23 cellular contexts compared by ENCODE assay signal in the genomic region with DNA sequence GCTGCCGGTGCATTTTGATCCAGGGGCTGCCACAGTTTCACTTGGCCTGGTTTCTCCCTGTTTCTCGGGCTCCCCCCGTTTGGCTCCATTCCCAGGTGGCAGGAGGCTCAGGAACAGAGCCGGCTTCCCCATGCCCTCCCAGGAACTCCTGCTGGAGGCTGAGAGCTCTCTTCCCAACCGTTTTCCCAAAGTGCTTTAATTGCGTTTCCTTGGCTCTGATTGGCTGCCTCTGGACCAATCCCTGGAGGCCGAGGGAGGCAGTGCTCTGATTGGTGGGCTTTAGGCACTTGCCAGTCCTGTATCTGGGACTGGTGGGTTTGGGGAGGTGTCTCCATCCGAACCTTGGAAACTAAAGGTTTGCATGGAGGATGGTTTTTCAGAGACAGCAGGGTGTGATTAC. TPM values are rescaled to one million over a fixed set of nuclear protein-coding genes. Genes with fewer than 3 reads are reported as not detected.
DNase-seq lines count a peak whose midpoint lies in the region; ATAC-seq and TF ChIP-seq lines count a peak whose summit lies in the region.
"Had no signal": no experiment of that assay in that cellular context is flagged by ENCODE, and none has a peak within 500 bp of the region (broad histone marks: within the 10 kb centered on the region; RNA-seq: fewer than 3 reads in every experiment).

No MANE protein-coding gene starts in this region.

- H3K4me1 ChIP-seq in GM23338 (ENCODE audit: insufficient read depth), result peaks cover 10% of the 10 kb centered on the region; the same call in 1 of the 2 replicates
- H3K4me1 ChIP-seq: breast epithelium had no signal

- no peaks in the 10 kb centered on the region for H3K27me3 ChIP-seq in GM23338 (ENCODE audit: insufficient read depth)
- H3K27me3 ChIP-seq: breast epithelium, upper lobe of right lung had no signal

- H3K9me2 ChIP-seq in GM23338 (ENCODE audit: insufficient read depth), result no peaks in the 10 kb centered on the region; the same call in 1 of the 2 replicates

- TF ChIP-seq CTCF in GM23338 (conservative IDR thresholded peaks at IDR 0.05; ENCODE audit: low read depth in 2 of 2), result no peak

- H3K4me1 Mint-ChIP-seq in GM23338, result peaks cover 33% of the 10 kb centered on the region
- peaks cover 42% of the 10 kb centered on the region for H3K4me1 Mint-ChIP-seq in T-helper 17 cell

- H3K4me3 Mint-ChIP-seq in GM23338, result no peak overlapping the region
- H3K4me3 Mint-ChIP-seq in T-helper 17 cell, result no peak overlapping the region
- H3K4me3 Mint-ChIP-seq: T-helper 1 cell treated with Interleukin-12 subunit alpha and Interleukin-12 subunit beta and Interleukin-4 antibody, amounts not matched to agents 30 μg/mL and 1 μg/mL, for 36 hours had no signal

- no peak overlapping the region for H2AFZ ChIP-seq in GM23338

- no peak overlapping the region for H3K4me2 ChIP-seq in GM23338

- no peaks in the 10 kb centered on the region for H3K9me3 ChIP-seq in T-helper 17 cell (ENCODE audit: control insufficient read depth, low read length, poor library complexity, severe bottlenecking)
- H3K9me3 ChIP-seq: breast epithelium, upper lobe of right lung had no signal

- ATAC-seq in GM23338, result no peak; the same call in 2 of the 3 replicates
- no peak for ATAC-seq in T-helper 17 cell
- ATAC-seq: upper lobe of right lung had no signal

- no peaks in the 10 kb centered on the region for H3K36me3 ChIP-seq in GM23338 (ENCODE audit: insufficient read depth)
- H3K36me3 ChIP-seq: breast epithelium had no signal

- H3K79me2 ChIP-seq in GM23338 (replicated peaks; ENCODE audit: insufficient read depth), result peaks cover 35% of the 10 kb centered on the region

- no peaks in the 10 kb centered on the region for H4K20me1 ChIP-seq in GM23338 (replicated peaks; ENCODE audit: insufficient read depth)

- no peaks in the 10 kb centered on the region for H3K9me3 Mint-ChIP-seq in GM23338
- H3K9me3 Mint-ChIP-seq: T-helper 1 cell treated with Interleukin-12 subunit alpha and Interleukin-12 subunit beta and Interleukin-4 antibody, amounts not matched to agents 30 μg/mL and 1 μg/mL, for 36 hours had no signal

- peaks cover 5% of the 10 kb centered on the region for H3K27me3 Mint-ChIP-seq in GM23338 (ENCODE audit: insufficient read depth, low read depth, poor library complexity)
- H3K27me3 Mint-ChIP-seq in T-helper 17 cell, result no peaks in the 10 kb centered on the region

- H3K4me3 ChIP-seq in GM23338, result no peak overlapping the region
- H3K4me3 ChIP-seq: breast epithelium, upper lobe of right lung had no signal

- H3F3A ChIP-seq in GM23338 (replicated peaks; ENCODE audit: low read depth), result no peaks in the 10 kb centered on the region

- H3K27ac Mint-ChIP-seq in GM23338, result no peak overlapping the region
- peak overlapping the region; percentile 27 for H3K27ac Mint-ChIP-seq in T-helper 17 cell
- H3K27ac Mint-ChIP-seq: T-helper 1 cell treated with Interleukin-12 subunit alpha and Interleukin-12 subunit beta and Interleukin-4 antibody, amounts not matched to agents 30 μg/mL and 1 μg/mL, for 36 hours had no signal

- no peak overlapping the region for H3K27ac ChIP-seq in GM23338 (ENCODE audit: low read depth)
- H3K27ac ChIP-seq: breast epithelium, upper lobe of right lung had no signal

- DNase-seq in Ammon's horn (ENCODE audit: low spot score), result peak; percentile 77
- DNase-seq in GM23338 (ENCODE audit: low spot score), result peak; percentile 59
- no peak for DNase-seq in T-helper 17 cell
- peak; percentile 60 for DNase-seq in hepatic stellate cell (ENCODE audit: low spot score)
- no peak for DNase-seq in NCI-H128 (lab: John Stamatoyannopoulos, UW; ENCODE audit: unreplicated experiment)
- no peak for DNase-seq in mucosa of gallbladder (ENCODE audit: low spot score)
- no peak for DNase-seq in GOT3 (lab: John Stamatoyannopoulos, UW)
- no peak for DNase-seq in glomerular visceral epithelial cell (ENCODE audit: extremely low spot score)
- DNase-seq: activated CD4-positive, CD25-positive, alpha-beta regulatory T cell treated with anti-CD3 and anti-CD28 coated beads, Interleukin-2, amount 50 U/mL, for 72 hours; activated CD8-positive, alpha-beta memory T cell treated with anti-CD3 and anti-CD28 coated beads, Interleukin-2, amount 50 U/mL, for 4 hours; activated naive CD4-positive, alpha-beta T cell treated with anti-CD3 and anti-CD28 coated beads, Interleukin-2, amount 50 U/mL, for 16 hours; effector CD8-positive, alpha-beta T cell; foreskin fibroblast; NCI-H774; small intestine; stimulated activated naive CD4-positive, alpha-beta T cell; upper lobe of right lung had no signal

- H3K36me3 Mint-ChIP-seq in GM23338 (ENCODE audit: low read depth) (peaks cover 8% of the 10 kb centered on the region; the same call in 2 of the 3 replicates), T-helper 17 cell (ENCODE audit: low read depth) (peaks cover 6% of the 10 kb centered on the region)

TF ChIP-seq in GM23338, 12 proteins besides CTCF, POLR2A, EP300 and RAD21 (continues in another document):
- TF ChIP-seq POLR2AphosphoS5 (IDR thresholded peaks at IDR 0.05; ENCODE audit: low read depth) (no peak), ZNF114 (CRISPR knock-in tag; IDR thresholded peaks at IDR 0.05) (no peak)
- TF ChIP-seq, protein P1, sequence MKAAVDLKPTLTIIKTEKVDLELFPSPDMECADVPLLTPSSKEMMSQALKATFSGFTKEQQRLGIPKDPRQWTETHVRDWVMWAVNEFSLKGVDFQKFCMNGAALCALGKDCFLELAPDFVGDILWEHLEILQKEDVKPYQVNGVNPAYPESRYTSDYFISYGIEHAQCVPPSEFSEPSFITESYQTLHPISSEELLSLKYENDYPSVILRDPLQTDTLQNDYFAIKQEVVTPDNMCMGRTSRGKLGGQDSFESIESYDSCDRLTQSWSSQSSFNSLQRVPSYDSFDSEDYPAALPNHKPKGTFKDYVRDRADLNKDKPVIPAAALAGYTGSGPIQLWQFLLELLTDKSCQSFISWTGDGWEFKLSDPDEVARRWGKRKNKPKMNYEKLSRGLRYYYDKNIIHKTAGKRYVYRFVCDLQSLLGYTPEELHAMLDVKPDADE (IDR thresholded peaks at IDR 0.05), result no peak

RNA-seq across cellular contexts. Expression of gene TSPAN17, which starts 4.9 kb away (rescaled TPM):
- 51.0 and 52.1 TPM in 2 replicates for total RNA-seq in GM23338 (2014; rRNA removed; shearing (Covaris generic))
- 11.7 TPM in 2 replicates for polyA plus RNA-seq in GM23338 (2016; fragmentation: Nextera tagmentation; extraction: Ambion mirVana)
- total RNA-seq in T-helper 17 cell (10 to 100 TPM; 14.2 to 19.3 TPM), mucosa of gallbladder (47.6 TPM)

RNA-seq across cellular contexts. Expression of gene EIF4E1B, which starts 21.7 kb away (rescaled TPM):
- total RNA-seq in GM23338 (2014; rRNA removed; shearing (Covaris generic)), result 0.17 TPM in 1 of 2 replicates, not detected in the other
- 0.10 TPM in 1 of 2 replicates, not detected in the other for polyA plus RNA-seq in GM23338 (2016; fragmentation: Nextera tagmentation; extraction: Ambion mirVana)
- not detected for total RNA-seq in T-helper 17 cell
- not detected for total RNA-seq in mucosa of gallbladder
- total RNA-seq: H4, mesenteric fat pad, omental fat pad, upper lobe of right lung had no signal
- polyA plus RNA-seq: AG04450 had no signal

RNA-seq across cellular contexts. Expression of gene SNCB, which starts 21.8 kb away (rescaled TPM):
- 1.8 and 3.6 TPM in 2 replicates for total RNA-seq in GM23338 (2014; rRNA removed; shearing (Covaris generic))
- polyA plus RNA-seq in GM23338 (2016; fragmentation: Nextera tagmentation; extraction: Ambion mirVana), result 13.5 and 13.8 TPM in 2 replicates
- total RNA-seq in T-helper 17 cell, result not detected
- 0.14 TPM for total RNA-seq in mucosa of gallbladder
- total RNA-seq: breast epithelium, mesenteric fat pad, omental fat pad, upper lobe of right lung had no signal

RNA-seq across cellular contexts. Expression of gene GPRIN1, which starts 42.2 kb away (rescaled TPM):
- total RNA-seq in GM23338 (2014; rRNA removed; shearing (Covaris generic)), result 11.7 and 14.6 TPM in 2 replicates
- 3.8 and 4.4 TPM in 2 replicates for polyA plus RNA-seq in GM23338 (2016; fragmentation: Nextera tagmentation; extraction: Ambion mirVana)
- total RNA-seq in T-helper 17 cell, result under 1 TPM; 0.57 to 0.60 TPM
- total RNA-seq in mucosa of gallbladder, result 1.1 TPM

Comparison
In these comparisons a context has a peak if more than half of its experiments do, and no peak if none do; other contexts are left out.
1. DNase-seq: peak in Ammon's horn (single experiment), GM23338 (single experiment) and hepatic stellate cell (single experiment); none in T-helper 17 cell (0 of 3), NCI-H128 (single experiment), mucosa of gallbladder (single experiment), GOT3 (single experiment) and glomerular visceral epithelial cell (single experiment).